20 cellular contexts compared by ENCODE assay signal in the genomic region with DNA sequence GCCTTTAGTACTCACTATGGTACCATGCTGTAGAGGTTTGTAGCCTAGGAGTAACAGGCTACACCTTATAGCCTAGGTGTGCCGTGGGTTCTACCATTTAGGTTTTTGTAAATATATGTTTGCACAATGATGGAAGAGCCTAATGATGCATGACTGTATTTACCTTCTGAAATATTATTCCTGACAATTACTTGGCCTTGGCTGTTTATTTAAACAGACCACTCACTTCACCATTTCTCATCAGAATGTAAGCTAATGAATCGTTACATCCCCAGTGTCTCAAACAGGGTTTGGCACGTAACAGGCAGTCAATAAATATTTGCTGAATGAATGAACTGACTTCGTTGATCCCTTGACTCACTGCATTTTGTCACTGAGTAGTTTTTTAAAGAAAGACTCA.
DNase-seq lines count a peak whose midpoint lies in the region; ATAC-seq and FAIRE-seq lines count a peak whose summit lies in the region.
"Had no signal": no experiment of that assay in that cellular context is flagged by ENCODE, and none has a peak within 500 bp of the region (broad histone marks: within the 10 kb centered on the region; RNA-seq: fewer than 3 reads in every experiment).

No MANE protein-coding gene starts in this region.

- ATAC-seq in HG02938 (IDR thresholded peaks at IDR 0.05; ENCODE audit: unreplicated experiment) = no peak
- ATAC-seq: activated CD8-positive, alpha-beta memory T cell treated with anti-CD3 and anti-CD28 coated beads, Interleukin-2, amount 10 ng/mL, durations not matched to agents 7 days and 5 days; HepG2; left lung; mucosa of descending colon had no signal

- FAIRE-seq in islet of Langerhans (lab: Jason Lieb, UNC) = peak; percentile 96
- FAIRE-seq: HepG2, TTC549, urothelium cell line had no signal

- DNase-seq in NCI-H1436 treated with DMSO at 0.1 percent for 48 hours (lab: John Stamatoyannopoulos, UW) (peak; percentile 62), NCI-H1436 (lab: John Stamatoyannopoulos, UW) (no peak), NCI-H1417 (lab: John Stamatoyannopoulos, UW) (peak in 2 of 3 experiments; percentile 65 to 92), NCI-H748 treated with DMSO at 0.1 percent for 48 hours (lab: John Stamatoyannopoulos, UW) (peak; percentile 97), NCI-H82 (lab: John Stamatoyannopoulos, UW) (no peak), NCI-H187 treated with DMSO at 0.1 percent for 48 hours (lab: John Stamatoyannopoulos, UW) (no peak)
- DNase-seq: activated CD4-positive, alpha-beta T cell treated with anti-CD3 and anti-CD28 coated beads for 4 hours; activated CD8-positive, alpha-beta memory T cell treated with anti-CD3 and anti-CD28 coated beads, Interleukin-2, amount 10 ng/mL, durations not matched to agents 7 days and 5 days; BE2C; esophagus squamous epithelium; glutamatergic neuron; H9; left lung; mucosa of descending colon; NCI-H2171 had no signal

Comparison
In these comparisons a context has a peak if more than half of its experiments do, and no peak if none do; other contexts are left out.
1. DNase-seq: peak in NCI-H1436 treated with DMSO at 0.1 percent for 48 hours (single experiment), NCI-H1417 (2 of 3) and NCI-H748 treated with DMSO at 0.1 percent for 48 hours (single experiment); none in NCI-H1436 (single experiment), NCI-H82 (single experiment) and NCI-H187 treated with DMSO at 0.1 percent for 48 hours (single experiment).